15 cellular contexts compared by ENCODE assay signal in genomic region chr1:45507893-45508292, GRCh38. TPM values are rescaled to one million over a fixed set of nuclear protein-coding genes. Genes with fewer than 3 reads are reported as not detected.
DNase-seq lines count a peak whose midpoint lies in the region; ATAC-seq and TF ChIP-seq lines count a peak whose summit lies in the region.
"Had no signal": no experiment of that assay in that cellular context is flagged by ENCODE, and none has a peak within 500 bp of the region (broad histone marks: within the 10 kb centered on the region; RNA-seq: fewer than 3 reads in every experiment).

No MANE protein-coding gene starts in this region.

- no peak for DNase-seq in left ventricle myocardium superior
- DNase-seq in Right ventricle myocardium superior = no peak
- peak; percentile 9 for DNase-seq in RWPE2 (ENCODE audit: low spot score)
- DNase-seq in upper lobe of left lung = no peak
- DNase-seq in ecto neural progenitor cell (ENCODE audit: low spot score) = no peak
- DNase-seq in immature natural killer cell = no peak
- DNase-seq in NOMO-1 (lab: John Stamatoyannopoulos, UW; ENCODE audit: unreplicated experiment in 2 of 2) = no peak
- DNase-seq: activated CD4-positive, alpha-beta T cell treated with anti-CD3 and anti-CD28 coated beads for 48 hours; anterior cingulate cortex; cortex of kidney; NCI-H2081 treated with DMSO at 0.1 percent for 48 hours; NCI-H748 treated with DMSO at 0.1 percent for 48 hours; tibial artery had no signal

- no peak for TF ChIP-seq EP300 in gastroesophageal sphincter (IDR thresholded peaks at IDR 0.05)
- TF ChIP-seq EP300 in upper lobe of left lung (IDR thresholded peaks at IDR 0.05) = no peak

- H3K4me3 Mint-ChIP-seq in immature natural killer cell = no peak overlapping the region

- H3K36me3 Mint-ChIP-seq in immature natural killer cell = peaks cover 0 to 26% (median 9%) of the 10 kb centered on the region in 3 donors

- 79% methylated on average over 4 of the region's 4 CpGs; no CpG with 5 or more reads in 1 of the 2 donors for WGBS in gastroesophageal sphincter (ENCODE audit: low coverage in 1 of 2), 2 donors
- WGBS in upper lobe of left lung, 2 donors = 69 to 94% methylated on average over 3 to 4 of the region's 4 CpGs

- ATAC-seq in left ventricle myocardium superior (peak; percentile 3), Right ventricle myocardium superior (ENCODE audit: poor library complexity) (no peak), RWPE2 (ENCODE audit: low read depth) (no peak), gastroesophageal sphincter (no peak), upper lobe of left lung (ENCODE audit: low FRiP score in 2 of 2) (no peak)

- H3K27ac ChIP-seq in RWPE2 (ENCODE audit: poor library complexity, severe bottlenecking) (no peak overlapping the region), gastroesophageal sphincter (peak overlapping the region in 3 of 4 donors; percentile 32 to 69 (median 63)), upper lobe of left lung (peak overlapping the region in 3 of 4 donors; percentile 11 to 57 (median 50))
- H3K27ac ChIP-seq: prostate gland, tibial artery had no signal

- H3K4me3 ChIP-seq in RWPE2 (ENCODE audit: severe bottlenecking) (no peak overlapping the region), gastroesophageal sphincter (no peak overlapping the region), upper lobe of left lung (no peak overlapping the region)
- H3K4me3 ChIP-seq: prostate gland, tibial artery had no signal

- peak overlapping the region in 3 of 6 donors; percentile 1 to 67 (median 61) for H3K27ac Mint-ChIP-seq in immature natural killer cell

- H3K27me3 ChIP-seq in RWPE2 (ENCODE audit: insufficient read depth, poor library complexity, severe bottlenecking) = no peaks in the 10 kb centered on the region
- H3K27me3 ChIP-seq in gastroesophageal sphincter = no peaks in the 10 kb centered on the region
- H3K27me3 ChIP-seq in upper lobe of left lung = no peaks in the 10 kb centered on the region
- H3K27me3 ChIP-seq: tibial artery had no signal

- H3K9me3 ChIP-seq in RWPE2 (ENCODE audit: severe bottlenecking) (no peaks in the 10 kb centered on the region), gastroesophageal sphincter (no peaks in the 10 kb centered on the region), upper lobe of left lung (no peaks in the 10 kb centered on the region)
- H3K9me3 ChIP-seq: prostate gland, tibial artery had no signal

- no peaks in the 10 kb centered on the region for H3K9me3 Mint-ChIP-seq in immature natural killer cell

- intact Hi-C loops in left ventricle myocardium superior (cut with micrococcal nuclease) (loop anchor here (10.0 kb wide), 1 partner anchor 47 kb away; the partner anchor contains the start of gene AKR1A1), Right ventricle myocardium superior (cut with DNase I) (no loop called here)

- H3K4me1 ChIP-seq in RWPE2 (ENCODE audit: insufficient read depth, poor library complexity, severe bottlenecking) (no peaks in the 10 kb centered on the region), gastroesophageal sphincter (peaks cover 0 to 22% (median 0%) of the 10 kb centered on the region in 3 donors), upper lobe of left lung (peaks cover 5 to 15% (median 11%) of the 10 kb centered on the region in 4 donors)
- H3K4me1 ChIP-seq: prostate gland, tibial artery had no signal

- H3K4me1 Mint-ChIP-seq in immature natural killer cell = no peaks in the 10 kb centered on the region

- H3K27me3 Mint-ChIP-seq in immature natural killer cell (ENCODE audit: low read depth in 3 of 3) = peaks cover 0 to 4% (median 0%) of the 10 kb centered on the region in 3 donors

- no peak for TF ChIP-seq POLR2A in gastroesophageal sphincter (IDR thresholded peaks at IDR 0.05)
- TF ChIP-seq POLR2A in upper lobe of left lung (IDR thresholded peaks at IDR 0.05) = no peak

- TF ChIP-seq CTCF in RWPE2 (IDR thresholded peaks at IDR 0.05; ENCODE audit: poor library complexity, severe bottlenecking) (no peak), gastroesophageal sphincter (IDR thresholded peaks at IDR 0.05) (no peak), upper lobe of left lung (IDR thresholded peaks at IDR 0.05) (no peak)

- H3K36me3 ChIP-seq in RWPE2 (ENCODE audit: low read depth) = peaks cover 54% of the 10 kb centered on the region
- H3K36me3 ChIP-seq in gastroesophageal sphincter = peaks cover 3 to 57% of the 10 kb centered on the region in 2 donors
- H3K36me3 ChIP-seq in upper lobe of left lung = peaks cover 18 to 48% (median 36%) of the 10 kb centered on the region in 4 donors

RNA-seq across cellular contexts. Expression of gene MMACHC, which starts 7.8 kb away (rescaled TPM):
- total RNA-seq in left ventricle myocardium superior (24.7 TPM), Right ventricle myocardium superior (19.1 TPM), gastroesophageal sphincter (1 to 10 TPM; 1.2 to 5.1 (median 1.7) TPM), upper lobe of left lung (1 to 10 TPM; 1.6 to 6.4 (median 3.5) TPM)
- polyA plus RNA-seq in immature natural killer cell = 1 to 10 TPM in 1 of 3 donors, under 1 TPM in 1, not detected in 1; 0.41 to 2.0 TPM

RNA-seq across cellular contexts. Expression of gene CCDC163, which starts 8.0 kb away (rescaled TPM):
- total RNA-seq in left ventricle myocardium superior (0.30 TPM), Right ventricle myocardium superior (0.38 TPM), gastroesophageal sphincter (1 to 10 TPM in 1 of 4 donors, under 1 TPM in 2, not detected in 1; 0.27 to 1.7 (median 0.89) TPM), upper lobe of left lung (1 to 10 TPM in 4 of 6 donors, under 1 TPM in 1, not detected in 1; 0.76 to 2.0 (median 1.4) TPM)
- polyA plus RNA-seq in immature natural killer cell = 1 to 10 TPM; 3.6 to 5.3 (median 4.1) TPM

RNA-seq across cellular contexts. Expression of gene PRDX1, which starts 13.8 kb away (rescaled TPM):
- total RNA-seq in left ventricle myocardium superior (311 TPM), Right ventricle myocardium superior (319 TPM), gastroesophageal sphincter (100 to 1,000 TPM; 305 to 575 (median 359) TPM), upper lobe of left lung (100 to 1,000 TPM; 108 to 468 (median 390) TPM)
- 100 to 1,000 TPM in 2 of 3 donors, 10 to 100 TPM in 1; 84.0 to 112 (median 112) TPM for polyA plus RNA-seq in immature natural killer cell

RNA-seq across cellular contexts. Expression of gene TESK2, which starts 16.9 kb away (rescaled TPM):
- total RNA-seq in left ventricle myocardium superior (1.9 TPM), Right ventricle myocardium superior (1.5 TPM), gastroesophageal sphincter (1 to 10 TPM; 3.9 to 8.6 (median 4.8) TPM), upper lobe of left lung (1 to 10 TPM; 2.3 to 7.4 (median 5.7) TPM)
- 1 to 10 TPM in 2 of 3 donors, not detected in 1; 1.8 to 3.3 TPM for polyA plus RNA-seq in immature natural killer cell

RNA-seq across cellular contexts. Expression of gene AKR1A1, which starts 42.7 kb away (rescaled TPM):
- total RNA-seq in left ventricle myocardium superior (43.2 TPM), Right ventricle myocardium superior (43.3 TPM), gastroesophageal sphincter (10 to 100 TPM; 43.0 to 56.9 (median 46.5) TPM), upper lobe of left lung (100 to 1,000 TPM in 4 of 6 donors, 10 to 100 TPM in 2; 92.1 to 210 (median 107) TPM)
- 100 to 1,000 TPM in 1 of 3 donors, 10 to 100 TPM in 2; 89.1 to 133 (median 94.6) TPM for polyA plus RNA-seq in immature natural killer cell
